Comparison of ENCODE assay signal across 1 cellular context in the genomic region with DNA sequence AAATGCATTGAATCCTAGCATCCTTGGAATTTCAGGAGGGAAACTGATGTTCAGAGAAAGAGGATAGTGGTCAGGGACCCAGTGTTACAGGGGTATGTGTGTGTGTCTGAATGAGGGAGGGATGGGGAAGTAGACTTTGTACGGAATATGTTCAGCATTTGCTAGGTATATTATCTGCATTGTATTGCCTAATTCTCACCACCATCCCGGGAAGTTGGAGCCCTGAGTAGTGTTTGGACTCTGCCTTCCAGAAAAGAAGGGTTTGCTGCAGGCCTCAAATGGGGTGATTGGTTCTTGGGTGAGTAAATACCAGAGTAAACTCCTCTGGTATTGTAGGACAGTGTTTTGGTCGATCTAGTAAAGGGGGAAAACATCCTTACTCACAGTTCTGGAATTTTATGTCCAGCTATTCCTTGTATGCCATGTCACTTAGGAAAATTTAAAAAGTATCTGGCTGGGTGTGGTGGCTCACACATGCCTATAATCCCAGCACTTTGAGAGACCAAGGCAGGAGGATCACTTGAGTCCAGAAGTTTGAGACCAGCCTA.
TF ChIP-seq lines count a peak whose summit lies in the region.

No MANE protein-coding gene starts in this region.

TF ChIP-seq in WTC11, 78 proteins besides CTCF, POLR2A, EP300 and RAD21 (continued from another document):
- TF ChIP-seq, protein P1, sequence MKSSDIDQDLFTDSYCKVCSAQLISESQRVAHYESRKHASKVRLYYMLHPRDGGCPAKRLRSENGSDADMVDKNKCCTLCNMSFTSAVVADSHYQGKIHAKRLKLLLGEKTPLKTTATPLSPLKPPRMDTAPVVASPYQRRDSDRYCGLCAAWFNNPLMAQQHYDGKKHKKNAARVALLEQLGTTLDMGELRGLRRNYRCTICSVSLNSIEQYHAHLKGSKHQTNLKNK (CRISPR knock-in tag; IDR thresholded peaks at IDR 0.05): no peak
- TF ChIP-seq ATF1 (CRISPR knock-in tag; IDR thresholded peaks at IDR 0.05) (no peak), ETV6 (CRISPR knock-in tag; IDR thresholded peaks at IDR 0.05) (no peak), ZNF671 (CRISPR knock-in tag; IDR thresholded peaks at IDR 0.05) (no peak), FOXP1 (CRISPR knock-in tag; IDR thresholded peaks at IDR 0.05; ENCODE audit: borderline replicate concordance) (no peak), SMAD4 (CRISPR knock-in tag; IDR thresholded peaks at IDR 0.05) (no peak), ZNF121 (CRISPR knock-in tag; IDR thresholded peaks at IDR 0.05) (no peak), EMX1 (CRISPR knock-in tag; IDR thresholded peaks at IDR 0.05) (no peak), FOXJ3 (CRISPR knock-in tag; IDR thresholded peaks at IDR 0.05; ENCODE audit: borderline replicate concordance) (no peak), GTF2I (CRISPR knock-in tag; conservative IDR thresholded peaks at IDR 0.05) (no peak)
- TF ChIP-seq, protein P2, sequence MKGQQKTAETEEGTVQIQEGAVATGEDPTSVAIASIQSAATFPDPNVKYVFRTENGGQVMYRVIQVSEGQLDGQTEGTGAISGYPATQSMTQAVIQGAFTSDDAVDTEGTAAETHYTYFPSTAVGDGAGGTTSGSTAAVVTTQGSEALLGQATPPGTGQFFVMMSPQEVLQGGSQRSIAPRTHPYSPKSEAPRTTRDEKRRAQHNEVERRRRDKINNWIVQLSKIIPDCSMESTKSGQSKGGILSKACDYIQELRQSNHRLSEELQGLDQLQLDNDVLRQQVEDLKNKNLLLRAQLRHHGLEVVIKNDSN (CRISPR knock-in tag; IDR thresholded peaks at IDR 0.05): no peak
- TF ChIP-seq, protein P3, sequence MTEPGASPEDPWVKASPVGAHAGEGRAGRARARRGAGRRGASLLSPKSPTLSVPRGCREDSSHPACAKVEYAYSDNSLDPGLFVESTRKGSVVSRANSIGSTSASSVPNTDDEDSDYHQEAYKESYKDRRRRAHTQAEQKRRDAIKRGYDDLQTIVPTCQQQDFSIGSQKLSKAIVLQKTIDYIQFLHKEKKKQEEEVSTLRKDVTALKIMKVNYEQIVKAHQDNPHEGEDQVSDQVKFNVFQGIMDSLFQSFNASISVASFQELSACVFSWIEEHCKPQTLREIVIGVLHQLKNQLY (CRISPR knock-in tag; IDR thresholded peaks at IDR 0.05): no peak
- TF ChIP-seq, protein P4, sequence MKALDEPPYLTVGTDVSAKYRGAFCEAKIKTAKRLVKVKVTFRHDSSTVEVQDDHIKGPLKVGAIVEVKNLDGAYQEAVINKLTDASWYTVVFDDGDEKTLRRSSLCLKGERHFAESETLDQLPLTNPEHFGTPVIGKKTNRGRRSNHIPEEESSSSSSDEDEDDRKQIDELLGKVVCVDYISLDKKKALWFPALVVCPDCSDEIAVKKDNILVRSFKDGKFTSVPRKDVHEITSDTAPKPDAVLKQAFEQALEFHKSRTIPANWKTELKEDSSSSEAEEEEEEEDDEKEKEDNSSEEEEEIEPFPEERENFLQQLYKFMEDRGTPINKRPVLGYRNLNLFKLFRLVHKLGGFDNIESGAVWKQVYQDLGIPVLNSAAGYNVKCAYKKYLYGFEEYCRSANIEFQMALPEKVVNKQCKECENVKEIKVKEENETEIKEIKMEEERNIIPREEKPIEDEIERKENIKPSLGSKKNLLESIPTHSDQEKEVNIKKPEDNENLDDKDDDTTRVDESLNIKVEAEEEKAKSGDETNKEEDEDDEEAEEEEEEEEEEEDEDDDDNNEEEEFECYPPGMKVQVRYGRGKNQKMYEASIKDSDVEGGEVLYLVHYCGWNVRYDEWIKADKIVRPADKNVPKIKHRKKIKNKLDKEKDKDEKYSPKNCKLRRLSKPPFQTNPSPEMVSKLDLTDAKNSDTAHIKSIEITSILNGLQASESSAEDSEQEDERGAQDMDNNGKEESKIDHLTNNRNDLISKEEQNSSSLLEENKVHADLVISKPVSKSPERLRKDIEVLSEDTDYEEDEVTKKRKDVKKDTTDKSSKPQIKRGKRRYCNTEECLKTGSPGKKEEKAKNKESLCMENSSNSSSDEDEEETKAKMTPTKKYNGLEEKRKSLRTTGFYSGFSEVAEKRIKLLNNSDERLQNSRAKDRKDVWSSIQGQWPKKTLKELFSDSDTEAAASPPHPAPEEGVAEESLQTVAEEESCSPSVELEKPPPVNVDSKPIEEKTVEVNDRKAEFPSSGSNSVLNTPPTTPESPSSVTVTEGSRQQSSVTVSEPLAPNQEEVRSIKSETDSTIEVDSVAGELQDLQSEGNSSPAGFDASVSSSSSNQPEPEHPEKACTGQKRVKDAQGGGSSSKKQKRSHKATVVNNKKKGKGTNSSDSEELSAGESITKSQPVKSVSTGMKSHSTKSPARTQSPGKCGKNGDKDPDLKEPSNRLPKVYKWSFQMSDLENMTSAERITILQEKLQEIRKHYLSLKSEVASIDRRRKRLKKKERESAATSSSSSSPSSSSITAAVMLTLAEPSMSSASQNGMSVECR (CRISPR knock-in tag; IDR thresholded peaks at IDR 0.05; ENCODE audit: borderline replicate concordance): no peak
- TF ChIP-seq, protein P5, sequence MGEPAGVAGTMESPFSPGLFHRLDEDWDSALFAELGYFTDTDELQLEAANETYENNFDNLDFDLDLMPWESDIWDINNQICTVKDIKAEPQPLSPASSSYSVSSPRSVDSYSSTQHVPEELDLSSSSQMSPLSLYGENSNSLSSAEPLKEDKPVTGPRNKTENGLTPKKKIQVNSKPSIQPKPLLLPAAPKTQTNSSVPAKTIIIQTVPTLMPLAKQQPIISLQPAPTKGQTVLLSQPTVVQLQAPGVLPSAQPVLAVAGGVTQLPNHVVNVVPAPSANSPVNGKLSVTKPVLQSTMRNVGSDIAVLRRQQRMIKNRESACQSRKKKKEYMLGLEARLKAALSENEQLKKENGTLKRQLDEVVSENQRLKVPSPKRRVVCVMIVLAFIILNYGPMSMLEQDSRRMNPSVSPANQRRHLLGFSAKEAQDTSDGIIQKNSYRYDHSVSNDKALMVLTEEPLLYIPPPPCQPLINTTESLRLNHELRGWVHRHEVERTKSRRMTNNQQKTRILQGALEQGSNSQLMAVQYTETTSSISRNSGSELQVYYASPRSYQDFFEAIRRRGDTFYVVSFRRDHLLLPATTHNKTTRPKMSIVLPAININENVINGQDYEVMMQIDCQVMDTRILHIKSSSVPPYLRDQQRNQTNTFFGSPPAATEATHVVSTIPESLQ (CRISPR knock-in tag; IDR thresholded peaks at IDR 0.05): no peak
- TF ChIP-seq, protein P6, sequence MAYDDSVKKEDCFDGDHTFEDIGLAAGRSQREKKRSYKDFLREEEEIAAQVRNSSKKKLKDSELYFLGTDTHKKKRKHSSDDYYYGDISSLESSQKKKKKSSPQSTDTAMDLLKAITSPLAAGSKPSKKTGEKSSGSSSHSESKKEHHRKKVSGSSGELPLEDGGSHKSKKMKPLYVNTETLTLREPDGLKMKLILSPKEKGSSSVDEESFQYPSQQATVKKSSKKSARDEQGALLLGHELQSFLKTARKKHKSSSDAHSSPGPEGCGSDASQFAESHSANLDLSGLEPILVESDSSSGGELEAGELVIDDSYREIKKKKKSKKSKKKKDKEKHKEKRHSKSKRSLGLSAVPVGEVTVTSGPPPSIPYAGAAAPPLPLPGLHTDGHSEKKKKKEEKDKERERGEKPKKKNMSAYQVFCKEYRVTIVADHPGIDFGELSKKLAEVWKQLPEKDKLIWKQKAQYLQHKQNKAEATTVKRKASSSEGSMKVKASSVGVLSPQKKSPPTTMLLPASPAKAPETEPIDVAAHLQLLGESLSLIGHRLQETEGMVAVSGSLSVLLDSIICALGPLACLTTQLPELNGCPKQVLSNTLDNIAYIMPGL (CRISPR knock-in tag; IDR thresholded peaks at IDR 0.05): no peak
TF ChIP-seq in WTC11: peak in this region for 0.
